ENCODE assay signal across 23 cellular contexts in the genomic region with DNA sequence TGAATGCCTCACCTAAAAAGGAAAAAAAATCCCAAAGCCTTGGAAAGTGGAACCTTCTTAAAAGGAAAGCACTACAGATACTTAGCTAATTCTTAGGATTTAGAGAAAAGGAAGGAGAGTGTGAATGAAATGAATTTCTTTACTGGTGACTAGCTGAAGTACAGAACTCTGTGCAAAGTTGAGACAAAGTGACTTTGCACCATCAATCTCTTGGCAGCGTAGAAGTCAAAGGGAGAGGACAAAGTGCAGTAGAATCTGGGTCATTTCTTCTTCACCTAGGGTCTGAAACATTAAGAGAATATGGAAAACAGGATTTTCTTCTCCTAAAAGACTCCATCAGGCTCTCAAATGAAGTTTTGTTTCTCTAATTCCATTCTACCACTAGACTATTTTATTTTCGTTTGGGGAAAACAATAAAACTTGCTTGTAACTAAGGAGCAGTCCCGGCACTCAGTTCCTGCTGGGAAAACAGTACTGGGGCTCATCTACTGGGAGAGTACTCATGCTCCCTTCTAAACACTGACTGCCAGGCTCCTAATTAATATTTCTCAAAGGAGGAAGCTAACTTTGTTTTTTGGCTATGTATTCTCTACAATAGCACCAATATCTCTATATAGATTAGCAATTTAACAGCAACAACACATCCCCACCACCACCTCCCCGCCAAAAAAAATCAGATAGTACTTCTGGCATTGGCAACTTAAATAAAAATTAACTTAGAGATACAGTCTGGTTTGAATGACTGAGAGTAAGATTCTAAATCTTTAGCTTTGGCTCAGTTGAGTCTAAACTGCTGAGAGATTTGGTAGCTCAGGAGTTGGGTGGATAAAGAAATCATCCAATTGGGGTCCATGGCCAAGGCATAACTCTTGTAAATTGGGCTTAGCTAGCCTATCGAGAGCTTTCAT.
"Had no signal": no experiment of that assay in that cellular context is flagged by ENCODE, and none has a peak within 500 bp of the region (broad histone marks: within the 10 kb centered on the region; RNA-seq: fewer than 3 reads in every experiment).

No MANE protein-coding gene starts in this region.

- DNase-seq: activated CD8-positive, alpha-beta memory T cell treated with anti-CD3 and anti-CD28 coated beads, Interleukin-2, amount 50 U/mL, for 4 hours; activated gamma-delta T cell; activated naive CD4-positive, alpha-beta T cell treated with anti-CD3 and anti-CD28 coated beads, Interleukin-2, amount 50 U/mL, for 16 hours; activated T-cell treated with anti-CD3 and anti-CD28 coated beads, Interleukin-2, amount 50 U/mL, for 1 hour; cerebellar nuclear complex; effector memory CD8-positive, alpha-beta T cell; erythroblast; gastrocnemius medialis; islet precursor cell; mesendoderm; stimulated activated CD4-positive, alpha-beta T cell treated with anti-CD3 and anti-CD28 coated beads, Interleukin-4, amount 100 ng/mL, for 24 hours; T-helper 2 cell had no signal

- H3K9me3 ChIP-seq: gastrocnemius medialis, mucosa of descending colon, vagina had no signal

- H3K4me3 ChIP-seq: coronary artery, gastrocnemius medialis, hepatocyte, mucosa of descending colon, skin epidermis, vagina had no signal

- H3K27me3 ChIP-seq: gastrocnemius medialis, hepatocyte, vagina had no signal

- ATAC-seq: effector memory CD8-positive, alpha-beta T cell; gastrocnemius medialis; mucosa of descending colon; natural killer cell treated with Interleukin-12 subunit alpha and Interleukin-12 subunit beta and Interleukin-15 and Interleukin-18, amount 100 ng/mL, for 72 hours; sciatic nerve; stimulated activated effector memory CD8-positive, alpha-beta T cell treated with anti-CD3 and anti-CD28 coated beads, Interleukin-12 subunit alpha, Interleukin-12 subunit beta, amount 100 ng/mL, for 72 hours had no signal

- H3K36me3 Mint-ChIP-seq: natural killer cell treated with Interleukin-12 subunit alpha and Interleukin-12 subunit beta and Interleukin-15 and Interleukin-18, amount 100 ng/mL, for 72 hours; stimulated activated effector memory CD8-positive, alpha-beta T cell treated with anti-CD3 and anti-CD28 coated beads, Interleukin-12 subunit alpha, Interleukin-12 subunit beta, amount 100 ng/mL, for 72 hours; type B pancreatic cell had no signal

- H3K27me3 Mint-ChIP-seq: effector memory CD8-positive, alpha-beta T cell; natural killer cell treated with Interleukin-12 subunit alpha and Interleukin-12 subunit beta and Interleukin-15 and Interleukin-18, amount 100 ng/mL, for 72 hours; stimulated activated naive CD8-positive, alpha-beta T cell treated with anti-CD3 and anti-CD28 coated beads, Interleukin-15, Interleukin-2, amounts not matched to agents 100 ng/mL and 50 ng/mL, for 24 hours had no signal

- H3K4me1 Mint-ChIP-seq: stimulated activated effector memory CD8-positive, alpha-beta T cell treated with anti-CD3 and anti-CD28 coated beads, Interleukin-12 subunit alpha, Interleukin-12 subunit beta, amount 100 ng/mL, for 72 hours had no signal

- FAIRE-seq: bronchial epithelial cell had no signal

- H3K4me1 ChIP-seq: gastrocnemius medialis, vagina had no signal

- H3K36me3 ChIP-seq: gastrocnemius medialis, vagina had no signal

- H3K4me3 Mint-ChIP-seq: effector memory CD8-positive, alpha-beta T cell; natural killer cell treated with Interleukin-12 subunit alpha and Interleukin-12 subunit beta and Interleukin-15 and Interleukin-18, amount 100 ng/mL, for 72 hours; stimulated activated effector memory CD8-positive, alpha-beta T cell treated with anti-CD3 and anti-CD28 coated beads, Interleukin-12 subunit alpha, Interleukin-12 subunit beta, amount 100 ng/mL, for 72 hours; stimulated activated naive CD8-positive, alpha-beta T cell treated with anti-CD3 and anti-CD28 coated beads, Interleukin-15, Interleukin-2, amounts not matched to agents 100 ng/mL and 50 ng/mL, for 24 hours; type B pancreatic cell had no signal

- H3K27ac Mint-ChIP-seq: effector memory CD8-positive, alpha-beta T cell; natural killer cell treated with Interleukin-12 subunit alpha and Interleukin-12 subunit beta and Interleukin-15 and Interleukin-18, amount 100 ng/mL, for 72 hours; stimulated activated effector memory CD8-positive, alpha-beta T cell treated with anti-CD3 and anti-CD28 coated beads, Interleukin-12 subunit alpha, Interleukin-12 subunit beta, amount 100 ng/mL, for 72 hours; stimulated activated naive CD8-positive, alpha-beta T cell treated with anti-CD3 and anti-CD28 coated beads, Interleukin-15, Interleukin-2, amounts not matched to agents 100 ng/mL and 50 ng/mL, for 24 hours; type B pancreatic cell had no signal

- H3K9me3 Mint-ChIP-seq: stimulated activated naive CD8-positive, alpha-beta T cell treated with anti-CD3 and anti-CD28 coated beads, Interleukin-15, Interleukin-2, amounts not matched to agents 100 ng/mL and 50 ng/mL, for 24 hours; type B pancreatic cell had no signal
